9 cellular contexts compared by ENCODE assay signal in the genomic region with DNA sequence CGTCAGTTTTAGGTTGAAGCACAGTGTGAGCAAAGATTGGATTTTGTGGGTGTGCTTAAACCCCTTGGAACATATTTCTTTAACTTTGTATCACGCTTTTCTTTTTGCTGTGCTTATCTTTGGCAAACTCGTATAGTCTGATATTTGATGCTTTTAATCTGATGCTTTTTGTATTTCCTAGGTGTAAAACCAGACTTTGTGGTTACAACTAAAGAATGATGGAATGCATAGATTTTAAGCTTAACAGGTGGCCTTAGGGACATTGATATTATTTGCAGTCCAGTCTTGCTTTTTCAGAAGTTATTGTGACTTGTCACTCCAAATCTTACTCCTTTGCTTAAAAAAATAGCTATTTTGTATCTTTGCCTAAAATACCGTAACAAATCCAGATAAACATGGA. TPM values are rescaled to one million over a fixed set of nuclear protein-coding genes. Genes with fewer than 3 reads are reported as not detected.
DNase-seq lines count a peak whose midpoint lies in the region; ATAC-seq, FAIRE-seq and TF ChIP-seq lines count a peak whose summit lies in the region.
"Had no signal": no experiment of that assay in that cellular context is flagged by ENCODE, and none has a peak within 500 bp of the region (broad histone marks: within the 10 kb centered on the region; RNA-seq: fewer than 3 reads in every experiment).

No MANE protein-coding gene starts in this region.

- peak overlapping the region; percentile 91 for H3K4me3 Mint-ChIP-seq in activated naive CD8-positive, alpha-beta T cell treated with anti-CD3 and anti-CD28 coated beads for 36 hours

- H4K20me1 ChIP-seq in keratinocyte (ENCODE audit: control insufficient read depth, extremely low read depth, insufficient read depth, low read length) = no peaks in the 10 kb centered on the region

- H3K79me2 ChIP-seq in keratinocyte (ENCODE audit: control insufficient read depth, insufficient read depth, low read length) = peaks cover 21% of the 10 kb centered on the region

- no peaks in the 10 kb centered on the region for H3K27me3 ChIP-seq in right atrium auricular region
- no peaks in the 10 kb centered on the region for H3K27me3 ChIP-seq in keratinocyte (ENCODE audit: control insufficient read depth, extremely low read depth, insufficient read depth, low read length)

- no peak overlapping the region for H2AFZ ChIP-seq in keratinocyte (ENCODE audit: control insufficient read depth, low read length)

- no peak overlapping the region for H3K27ac Mint-ChIP-seq in activated naive CD8-positive, alpha-beta T cell treated with anti-CD3 and anti-CD28 coated beads for 36 hours

- TF ChIP-seq CTCF in right atrium auricular region (IDR thresholded peaks at IDR 0.05) (no peak), keratinocyte (optimal IDR thresholded peaks at IDR 0.05 in 1 of 3, IDR thresholded peaks at IDR 0.05 in 1 of 3, conservative IDR thresholded peaks at IDR 0.05 in 1 of 3; ENCODE audit: extremely low read depth in 1 of 3, insufficient read depth in 2 of 3, low read length in 3 of 3) (no peak)

- H3K27ac ChIP-seq in right atrium auricular region (peak overlapping the region; percentile 90 to 92), keratinocyte (ENCODE audit: control insufficient read depth, insufficient read depth, low read length) (no peak overlapping the region), urinary bladder (ENCODE audit: low read depth) (no peak overlapping the region)

- DNase-seq in right atrium auricular region (ENCODE audit: low spot score) (no peak), left ventricle myocardium superior (no peak), keratinocyte (ENCODE audit: low read depth, low spot score) (no peak), NCI-H1694 treated with DMSO at 0.1 percent for 48 hours (lab: John Stamatoyannopoulos, UW) (no peak), HT-29 (ENCODE audit: low spot score) (no peak), NCI-H2171 (lab: John Stamatoyannopoulos, UW) (no peak)
- no peak for DNase-seq in activated naive CD8-positive, alpha-beta T cell treated with anti-CD3 and anti-CD28 coated beads for 36 hours

- peaks cover 0 to 36% of the 10 kb centered on the region in 2 donors for H3K4me1 ChIP-seq in right atrium auricular region
- peaks cover 9% of the 10 kb centered on the region for H3K4me1 ChIP-seq in keratinocyte (ENCODE audit: control insufficient read depth, extremely low read depth, insufficient read depth, low read length)
- H3K4me1 ChIP-seq in urinary bladder (ENCODE audit: insufficient read depth) = no peaks in the 10 kb centered on the region

- H3K9me3 ChIP-seq in right atrium auricular region = no peaks in the 10 kb centered on the region
- H3K9me3 ChIP-seq in keratinocyte (ENCODE audit: control insufficient read depth, low read depth, low read length) = no peaks in the 10 kb centered on the region

- 56% methylated on average over 4 of the region's 4 CpGs for WGBS in urinary bladder

- dilution Hi-C loops in keratinocyte (cut with MboI; ENCODE audit: extremely low pct_ligation_motif_present, low sequenced_read_pairs) = no loop called here

- FAIRE-seq in keratinocyte (lab: Jason Lieb, UNC) = no peak
- FAIRE-seq: G401.6 had no signal

- H3K27me3 Mint-ChIP-seq in activated naive CD8-positive, alpha-beta T cell treated with anti-CD3 and anti-CD28 coated beads for 36 hours = peaks cover 4% of the 10 kb centered on the region

- H3K4me1 Mint-ChIP-seq in activated naive CD8-positive, alpha-beta T cell treated with anti-CD3 and anti-CD28 coated beads for 36 hours = peaks cover 31% of the 10 kb centered on the region

- peak overlapping the region; percentile 80 for H3K9ac ChIP-seq in keratinocyte (ENCODE audit: control insufficient read depth, extremely low read depth, insufficient read depth, low read length)

- H3K36me3 ChIP-seq in right atrium auricular region (no peaks in the 10 kb centered on the region), keratinocyte (ENCODE audit: control insufficient read depth in 2 of 2, extremely low read depth in 1 of 2, insufficient read depth in 2 of 2, low read length in 2 of 2) (no peaks in the 10 kb centered on the region), urinary bladder (ENCODE audit: insufficient read depth) (no peaks in the 10 kb centered on the region)

- peak overlapping the region; percentile 91 for H3K4me2 ChIP-seq in keratinocyte (ENCODE audit: control insufficient read depth, extremely low read depth, insufficient read depth, low read depth, low read length)

- no peaks in the 10 kb centered on the region for H3K9me3 Mint-ChIP-seq in activated naive CD8-positive, alpha-beta T cell treated with anti-CD3 and anti-CD28 coated beads for 36 hours

- ATAC-seq in left ventricle myocardium superior = no peak

- H3K9me1 ChIP-seq in keratinocyte (ENCODE audit: control insufficient read depth, extremely low read depth, insufficient read depth, low read length) = peaks cover 2% of the 10 kb centered on the region

- intact Hi-C loops in left ventricle myocardium superior (cut with micrococcal nuclease) = no loop called here

- H3K4me3 ChIP-seq in right atrium auricular region = peak overlapping the region in 1 of 2 donors; percentile 89
- H3K4me3 ChIP-seq in keratinocyte (ENCODE audit: control insufficient read depth in 2 of 3, extremely low read depth in 1 of 3, insufficient read depth in 2 of 3, low read depth in 1 of 3, low read length in 3 of 3) = peak overlapping the region; percentile 66 to 85 (median 73)
- H3K4me3 ChIP-seq in urinary bladder (ENCODE audit: low read depth, low read length) = peak overlapping the region; percentile 83

- peaks cover 12% of the 10 kb centered on the region for H3K36me3 Mint-ChIP-seq in activated naive CD8-positive, alpha-beta T cell treated with anti-CD3 and anti-CD28 coated beads for 36 hours

RNA-seq across cellular contexts. Expression of a gene that starts 1.3 kb away (rescaled TPM):
- total RNA-seq in right atrium auricular region (10 to 100 TPM; 19.8 to 22.4 TPM), left ventricle myocardium superior (33.2 TPM), urinary bladder (17.0 TPM)
- 10 to 100 TPM; 14.0 to 14.3 TPM for total RNA-seq in activated naive CD8-positive, alpha-beta T cell treated with anti-CD3 and anti-CD28 coated beads for 36 hours
- polyA plus RNA-seq in keratinocyte (13.2 to 21.7 TPM (median 16.6 TPM) in 3 replicates), urinary bladder (8.5 TPM)
- polyA plus RNA-seq in keratinocyte (2011; ENCODE audit: low read depth) = 35.9 TPM
- 9.4 and 15.7 TPM in 2 replicates for polyA plus RNA-seq in keratinocyte (2011; cell fraction: cytosol; rRNA removed)
- 21.2 and 24.2 TPM in 2 replicates for polyA plus RNA-seq in keratinocyte (2011; cell fraction: nucleus; rRNA removed)
- polyA plus RNA-seq in keratinocyte (2012; ENCODE audit: low replicate concordance) = 8.4 and 11.0 TPM in 2 replicates
- 7.5 to 27.4 TPM (median 21.3 TPM) in 3 replicates for polyA minus RNA-seq in keratinocyte
- 14.4 TPM for polyA minus RNA-seq in keratinocyte (2011; cell fraction: cytosol; rRNA and poly(A)+ RNA removed)
- polyA minus RNA-seq in keratinocyte (2011; cell fraction: nucleus; rRNA and poly(A)+ RNA removed) = 18.7 and 27.5 TPM in 2 replicates
- total RNA-seq in HT-29 (2014; rRNA removed; shearing (Covaris generic)) = 3.0 TPM in 2 replicates

Comparison
In these comparisons a context has a peak if more than half of its experiments do, and no peak if none do; other contexts are left out.
1. H3K27ac ChIP-seq: peak in right atrium auricular region (2 of 2); none in keratinocyte (single experiment) and urinary bladder (single experiment).